ENCODE assay signal across 25 cellular contexts in the genomic region with DNA sequence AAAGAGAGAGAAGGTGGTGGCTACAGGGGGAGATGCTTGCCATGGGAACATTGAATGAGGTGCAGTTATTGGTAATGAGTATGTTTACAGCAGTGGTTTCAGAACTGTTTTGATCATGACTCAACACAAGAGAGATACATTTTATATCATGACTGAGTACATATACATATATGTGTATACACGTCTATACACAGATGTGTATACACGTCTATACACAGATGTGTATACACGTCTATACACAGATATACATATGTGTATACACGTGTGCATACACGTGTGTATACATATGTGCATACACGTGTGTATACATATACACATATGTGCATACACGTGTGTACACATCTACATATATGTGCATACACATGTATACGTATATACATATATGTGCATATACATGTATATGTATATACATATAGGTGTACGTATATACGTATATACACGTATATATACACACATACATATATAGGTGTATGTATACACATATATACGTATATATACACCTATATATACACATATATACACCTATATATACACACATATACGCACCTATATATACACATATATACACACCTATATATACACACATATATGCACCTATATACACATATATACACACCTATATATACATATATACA.
"Had no signal": no experiment of that assay in that cellular context is flagged by ENCODE, and none has a peak within 500 bp of the region (broad histone marks: within the 10 kb centered on the region; RNA-seq: fewer than 3 reads in every experiment).

No MANE protein-coding gene starts in this region.

- H3K4me1 ChIP-seq: heart left ventricle, thyroid gland, upper lobe of right lung had no signal

- H3K4me3 ChIP-seq: heart left ventricle, mucosa of descending colon, thyroid gland, upper lobe of right lung had no signal

- ATAC-seq: activated T-cell treated with anti-CD3 and anti-CD28 coated beads, Interleukin-2, amount 50 U/mL, for 4 hours; heart left ventricle; left cardiac atrium; mucosa of descending colon; stimulated activated naive CD8-positive, alpha-beta T cell treated with anti-CD3 and anti-CD28 coated beads, Interleukin-15, Interleukin-2, amounts not matched to agents 100 U/mL and 50 U/mL, for 24 hours; upper lobe of right lung; WTC11 had no signal

- H3K4me1 Mint-ChIP-seq: activated naive CD8-positive, alpha-beta T cell treated with anti-CD3 and anti-CD28 coated beads, Interleukin-2, amount 10 ng/mL, durations not matched to agents 7 days and 5 days; memory B cell; naive B cell; neural crest cell; WTC11 had no signal

- H3K36me3 ChIP-seq: heart left ventricle, thyroid gland, upper lobe of right lung had no signal

- DNase-seq: activated CD8-positive, alpha-beta memory T cell treated with anti-CD3 and anti-CD28 coated beads, Interleukin-2, amount 50 U/mL, for 48 hours; activated naive CD4-positive, alpha-beta T cell treated with Interleukin-2 at 50 U/mL for 16 hours; activated naive CD8-positive, alpha-beta T cell treated with anti-CD3 and anti-CD28 coated beads, Interleukin-2, amount 10 ng/mL, durations not matched to agents 7 days and 5 days; activated T-cell treated with anti-CD3 and anti-CD28 coated beads, Interleukin-2, amount 50 U/mL, for 4 hours; amygdala; cortex of kidney; endodermal cell; heart left ventricle; islet precursor cell; left cardiac atrium; mucosa of descending colon; naive B cell; retina; stimulated activated CD4-positive, alpha-beta T cell treated with anti-CD3 and anti-CD28 coated beads, Interleukin-12 subunit alpha, Interleukin-12 subunit beta, amount 100 ng/mL, for 4 hours; stimulated activated CD4-positive, alpha-beta T cell treated with anti-CD3 and anti-CD28 coated beads, Interleukin-4, amount 100 ng/mL, for 4 hours; stimulated activated naive CD8-positive, alpha-beta T cell treated with anti-CD3 and anti-CD28 coated beads, Interleukin-15, Interleukin-2, amounts not matched to agents 100 U/mL and 50 U/mL, for 24 hours; substantia nigra; T-helper 1 cell; thyroid gland; upper lobe of right lung had no signal

- H3K27me3 ChIP-seq: thyroid gland, upper lobe of right lung had no signal

- H3K9me3 ChIP-seq: heart left ventricle, mucosa of descending colon, thyroid gland, upper lobe of right lung had no signal

- H3K9me3 Mint-ChIP-seq: endodermal cell had no signal

- H3K27ac ChIP-seq: heart left ventricle, thyroid gland, upper lobe of right lung had no signal

- H3K36me3 Mint-ChIP-seq: activated naive CD8-positive, alpha-beta T cell treated with anti-CD3 and anti-CD28 coated beads, Interleukin-2, amount 10 ng/mL, durations not matched to agents 7 days and 5 days; memory B cell; naive B cell; WTC11 had no signal

- H3K4me3 Mint-ChIP-seq: activated naive CD8-positive, alpha-beta T cell treated with anti-CD3 and anti-CD28 coated beads, Interleukin-2, amount 10 ng/mL, durations not matched to agents 7 days and 5 days; activated T-cell treated with anti-CD3 and anti-CD28 coated beads, Interleukin-2, amount 50 U/mL, for 4 hours; endodermal cell; memory B cell; naive B cell; neural crest cell; WTC11 had no signal

- H3K27ac Mint-ChIP-seq: activated naive CD8-positive, alpha-beta T cell treated with anti-CD3 and anti-CD28 coated beads, Interleukin-2, amount 10 ng/mL, durations not matched to agents 7 days and 5 days; activated T-helper 2 cell treated with anti-CD3 and anti-CD28 coated beads, Interferon-gamma antibody, Interleukin-2, Interleukin-4, amounts not matched to agents 10 μg/mL and 5 μg/mL and 100 μg/mL, durations not matched to agents 14 hours and 24 hours and 36 hours; endodermal cell; memory B cell; progenitor cell of endocrine pancreas; WTC11 had no signal

- H3K27me3 Mint-ChIP-seq: activated naive CD8-positive, alpha-beta T cell treated with anti-CD3 and anti-CD28 coated beads, Interleukin-2, amount 10 ng/mL, durations not matched to agents 7 days and 5 days; memory B cell; naive B cell; progenitor cell of endocrine pancreas had no signal
